In genomic region chr7:69812756-69813155, GRCh38 we compare ENCODE assay signal across 3 cellular contexts.
A peak's percentile ranks its signal among the peaks of the same experiment; 100 is the strongest.
TF ChIP-seq lines count a peak whose summit lies in the region.

No MANE protein-coding gene starts in this region.

TF ChIP-seq in SK-N-SH, 30 proteins besides CTCF, POLR2A, EP300 and RAD21:
- TF ChIP-seq REST (IDR thresholded peaks at IDR 0.05; ENCODE audit: low read depth, low read length) (no peak), GATA2 (CRISPR knock-in tag; IDR thresholded peaks at IDR 0.05) (peak; percentile 17; the same call in 1 of the 2 replicates), MEF2A (IDR thresholded peaks at IDR 0.05; ENCODE audit: borderline replicate concordance, low read depth) (no peak), EZH2phosphoT487 (IDR thresholded peaks at IDR 0.05; ENCODE audit: borderline replicate concordance, low read depth) (no peak)

TF ChIP-seq in SK-N-SH treated with all-trans-retinoic acid at 6 μM for 48 hours, 23 proteins besides CTCF, POLR2A, EP300 and RAD21 (continued from another document):
- no peak for TF ChIP-seq PATZ1 (CRISPR knock-in tag; IDR thresholded peaks at IDR 0.05; ENCODE audit: borderline replicate concordance)
- no peak for TF ChIP-seq ESRRG (CRISPR knock-in tag; IDR thresholded peaks at IDR 0.05)
- TF ChIP-seq ZFP3 (CRISPR knock-in tag; IDR thresholded peaks at IDR 0.05), result no peak
- no peak for TF ChIP-seq ARNTL (CRISPR knock-in tag; IDR thresholded peaks at IDR 0.05; ENCODE audit: borderline replicate concordance, low read depth)
- no peak for TF ChIP-seq ISL1 (CRISPR knock-in tag; IDR thresholded peaks at IDR 0.05)
- no peak for TF ChIP-seq TCF4 (CRISPR knock-in tag; IDR thresholded peaks at IDR 0.05; ENCODE audit: borderline replicate concordance)
- no peak for TF ChIP-seq TSHZ2 (CRISPR knock-in tag; IDR thresholded peaks at IDR 0.05)
- TF ChIP-seq CSRNP3 (CRISPR knock-in tag; IDR thresholded peaks at IDR 0.05), result no peak
- no peak for TF ChIP-seq ZNF8 (CRISPR knock-in tag; IDR thresholded peaks at IDR 0.05)
- no peak for TF ChIP-seq BACH2 (CRISPR knock-in tag; IDR thresholded peaks at IDR 0.05; ENCODE audit: borderline replicate concordance)

TF ChIP-seq in GM12878, 131 proteins besides CTCF, POLR2A, EP300 and RAD21 (continued from another document):
- no peak for TF ChIP-seq ZBTB40 (IDR thresholded peaks at IDR 0.05; ENCODE audit: borderline replicate concordance)
- TF ChIP-seq ZBTB4 (CRISPR knock-in tag; IDR thresholded peaks at IDR 0.05), result no peak
- TF ChIP-seq SIX5 (IDR thresholded peaks at IDR 0.05; ENCODE audit: low read depth, low read length, severe bottlenecking), result no peak
- TF ChIP-seq BCL11A (IDR thresholded peaks at IDR 0.05; ENCODE audit: low read depth, low read length), result no peak
- TF ChIP-seq TCF7 (IDR thresholded peaks at IDR 0.05; ENCODE audit: borderline replicate concordance), result no peak
- no peak for TF ChIP-seq SUZ12 (IDR thresholded peaks at IDR 0.05; ENCODE audit: unreplicated experiment)
- TF ChIP-seq MEF2A (IDR thresholded peaks at IDR 0.05; ENCODE audit: insufficient read depth, low read depth, low read length), result no peak
- no peak for TF ChIP-seq NR2C2 (IDR thresholded peaks at IDR 0.05; ENCODE audit: borderline replicate concordance, control insufficient read depth, insufficient read length, low read depth)
- no peak for TF ChIP-seq PML (IDR thresholded peaks at IDR 0.05; ENCODE audit: low read length)
- TF ChIP-seq ELK1 (IDR thresholded peaks at IDR 0.05; ENCODE audit: low read depth, low read length), result no peak
- TF ChIP-seq BHLHE40 (IDR thresholded peaks at IDR 0.05; ENCODE audit: borderline replicate concordance in 1 of 2, low read depth in 2 of 2, low read length in 1 of 2), result no peak
- TF ChIP-seq ESRRA (IDR thresholded peaks at IDR 0.05; ENCODE audit: low read length), result no peak
- TF ChIP-seq BRCA1 (IDR thresholded peaks at IDR 0.05; ENCODE audit: low read depth, low read length), result no peak
- no peak for TF ChIP-seq TBL1XR1 (IDR thresholded peaks at IDR 0.05; ENCODE audit: low read depth, low read length)
- no peak for TF ChIP-seq E4F1 (IDR thresholded peaks at IDR 0.05; ENCODE audit: borderline replicate concordance, partially characterized antibody)
- TF ChIP-seq PRDM15 (CRISPR knock-in tag; IDR thresholded peaks at IDR 0.05), result no peak
